ENCODE assay signal across 21 cellular contexts in the genomic region with DNA sequence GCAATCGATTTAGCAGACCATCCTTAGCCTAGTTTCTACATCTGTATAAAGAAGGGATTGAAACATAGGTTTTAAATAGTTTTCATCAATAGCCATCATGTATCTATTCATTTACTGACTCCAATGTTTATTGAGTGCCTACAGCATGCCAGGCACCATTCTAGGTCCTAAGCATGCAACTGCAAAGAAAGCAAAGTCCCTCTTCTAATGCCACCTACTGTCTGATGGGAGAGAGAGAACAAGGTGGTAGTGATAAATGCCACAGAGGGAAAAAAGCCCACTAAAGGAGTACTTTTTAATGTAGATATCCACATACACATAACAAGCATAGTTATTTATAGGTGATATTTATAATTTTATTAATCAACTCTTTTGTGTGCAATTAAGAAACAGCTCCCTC.
"Had no signal": no experiment of that assay in that cellular context is flagged by ENCODE, and none has a peak within 500 bp of the region (broad histone marks: within the 10 kb centered on the region; RNA-seq: fewer than 3 reads in every experiment).

No MANE protein-coding gene starts in this region.

- DNase-seq: activated CD4-positive, alpha-beta T cell treated with anti-CD3 and anti-CD28 coated beads for 1 hour; activated CD4-positive, alpha-beta T cell treated with anti-CD3 and anti-CD28 coated beads, Interleukin-2, amount 50 U/mL, for 4 hours; activated naive CD4-positive, alpha-beta T cell treated with Interleukin-2 at 50 U/mL for 16 hours; activated T-cell treated with anti-CD3 and anti-CD28 coated beads for 4 hours; anterior cingulate cortex; effector CD8-positive, alpha-beta T cell; heart right ventricle; left cardiac atrium; natural killer cell; retina; stimulated activated CD4-positive, alpha-beta T cell treated with anti-CD3 and anti-CD28 coated beads, Interleukin-15, amount 100 ng/mL, for 24 hours; stimulated activated CD4-positive, alpha-beta T cell treated with anti-CD3 and anti-CD28 coated beads, Interleukin-4, amount 100 ng/mL, for 1 hour; stimulated activated naive CD4-positive, alpha-beta T cell; substantia nigra; T-helper 9 cell; uterus had no signal

- H3K36me3 Mint-ChIP-seq: memory B cell, natural killer cell had no signal

- ATAC-seq: gastroesophageal sphincter, heart right ventricle, natural killer cell had no signal

- H3K27ac Mint-ChIP-seq: memory B cell, natural killer cell had no signal

- H3K9me3 ChIP-seq: gastroesophageal sphincter, heart right ventricle, neutrophil, tibial nerve, uterus had no signal

- H3K4me3 ChIP-seq: gastroesophageal sphincter, heart right ventricle, tibial nerve, uterus had no signal

- H3K27me3 Mint-ChIP-seq: memory B cell had no signal

- H3K4me3 Mint-ChIP-seq: memory B cell, natural killer cell had no signal

- H3K36me3 ChIP-seq: brain microvascular endothelial cell, gastroesophageal sphincter, heart right ventricle, neutrophil, tibial nerve, uterus had no signal

- H3K27ac ChIP-seq: brain microvascular endothelial cell, gastroesophageal sphincter, heart right ventricle, neutrophil, tibial nerve, uterus had no signal

- H3K4me1 ChIP-seq: gastroesophageal sphincter, tibial nerve, uterus had no signal

- H3K4me1 Mint-ChIP-seq: memory B cell, natural killer cell had no signal

- H3K27me3 ChIP-seq: brain microvascular endothelial cell, gastroesophageal sphincter, heart right ventricle, neutrophil, tibial nerve, uterus had no signal
